In genomic region chr2:95159690-95160449, GRCh38 we compare ENCODE assay signal across 8 cellular contexts. TPM values are rescaled to one million over a fixed set of nuclear protein-coding genes. Genes with fewer than 3 reads are reported as not detected.
A peak's percentile ranks its signal among the peaks of the same experiment; 100 is the strongest.
DNase-seq lines count a peak whose midpoint lies in the region; ATAC-seq and TF ChIP-seq lines count a peak whose summit lies in the region.

Gene ZNF514, minus strand, starts transcription at chr2:95159848. Its CDS starts 6,595 bp downstream, at chr2:95153253.

- H3K4me1 ChIP-seq in Panc1 (ENCODE audit: control insufficient read depth, insufficient read depth, low read length): peaks cover 13% of the 10 kb centered on the region
- no peaks in the 10 kb centered on the region for H3K4me1 ChIP-seq in fibroblast of lung (ENCODE audit: control insufficient read depth, extremely low read depth, insufficient read depth, low read length)
- H3K4me1 ChIP-seq in naive thymus-derived CD4-positive, alpha-beta T cell (ENCODE audit: control insufficient read depth in 2 of 2, insufficient read depth in 2 of 2, low read length in 2 of 2): peaks cover 0 to 13% of the 10 kb centered on the region in 2 donors

- peaks cover 2% of the 10 kb centered on the region for H4K20me1 ChIP-seq in fibroblast of lung (ENCODE audit: control insufficient read depth, extremely low read depth, insufficient read depth, low read length)

- H3K36me3 Mint-ChIP-seq in activated T-helper 1 cell treated with anti-CD3 and anti-CD28 coated beads, Interleukin-12 subunit alpha, Interleukin-12 subunit beta, Interleukin-2, Interleukin-4 antibody, amounts not matched to agents 30 ng/mL and 10 ng/mL and 1 ng/mL, durations not matched to agents 14 hours and 24 hours and 36 hours (ENCODE audit: low read depth): peaks cover 14% of the 10 kb centered on the region
- peaks cover 15 to 30% (median 22%) of the 10 kb centered on the region in 5 donors for H3K36me3 Mint-ChIP-seq in naive thymus-derived CD4-positive, alpha-beta T cell
- H3K36me3 Mint-ChIP-seq in stimulated activated effector memory CD8-positive, alpha-beta T cell treated with anti-CD3 and anti-CD28 coated beads, Interleukin-12 subunit alpha, Interleukin-12 subunit beta, amount 100 ng/mL, for 72 hours: peaks cover 30% of the 10 kb centered on the region

- peaks cover 16% of the 10 kb centered on the region for H3K9me3 Mint-ChIP-seq in activated T-helper 1 cell treated with anti-CD3 and anti-CD28 coated beads, Interleukin-12 subunit alpha, Interleukin-12 subunit beta, Interleukin-2, Interleukin-4 antibody, amounts not matched to agents 30 ng/mL and 10 ng/mL and 1 ng/mL, durations not matched to agents 14 hours and 24 hours and 36 hours
- peaks cover 5 to 27% (median 10%) of the 10 kb centered on the region in 11 donors for H3K9me3 Mint-ChIP-seq in naive thymus-derived CD4-positive, alpha-beta T cell
- peaks cover 4% of the 10 kb centered on the region for H3K9me3 Mint-ChIP-seq in stimulated activated effector memory CD8-positive, alpha-beta T cell treated with anti-CD3 and anti-CD28 coated beads, Interleukin-12 subunit alpha, Interleukin-12 subunit beta, amount 100 ng/mL, for 72 hours

- TF ChIP-seq CTCF in GM20000 (IDR thresholded peaks at IDR 0.05; ENCODE audit: extremely low read depth, missing control alignments) (no peak), Panc1 (IDR thresholded peaks at IDR 0.05) (no peak), fibroblast of lung (conservative IDR thresholded peaks at IDR 0.05 in 1 of 2, IDR thresholded peaks at IDR 0.05 in 1 of 2; ENCODE audit: low read depth in 1 of 2, low read length in 2 of 2) (no peak)

- H3K9ac ChIP-seq in fibroblast of lung (ENCODE audit: insufficient read depth, low read length): peak within 1 kb of the TSS; percentile 59

- H2AFZ ChIP-seq in fibroblast of lung (ENCODE audit: low read length): peak within 1 kb of the TSS; percentile 80

- H3K27me3 ChIP-seq in Panc1 (ENCODE audit: control insufficient read depth, insufficient read depth, low read length): no peaks in the 10 kb centered on the region
- no peaks in the 10 kb centered on the region for H3K27me3 ChIP-seq in fibroblast of lung (ENCODE audit: control insufficient read depth, insufficient read depth, low read length)
- no peaks in the 10 kb centered on the region for H3K27me3 ChIP-seq in naive thymus-derived CD4-positive, alpha-beta T cell (ENCODE audit: control insufficient read depth in 2 of 2, insufficient read depth in 2 of 2, low read length in 2 of 2)

- peak; percentile 96 for ATAC-seq in Panc1
- peak; percentile 95 for ATAC-seq in naive thymus-derived CD4-positive, alpha-beta T cell
- ATAC-seq in stimulated activated effector memory CD8-positive, alpha-beta T cell treated with anti-CD3 and anti-CD28 coated beads, Interleukin-12 subunit alpha, Interleukin-12 subunit beta, amount 100 ng/mL, for 72 hours: peak; percentile 94

- H3K36me3 ChIP-seq in Panc1 (ENCODE audit: control insufficient read depth, insufficient read depth, low read length): no peaks in the 10 kb centered on the region; the same call in 1 of the 2 replicates
- H3K36me3 ChIP-seq in fibroblast of lung (ENCODE audit: control insufficient read depth, insufficient read depth, low read length): peaks cover 8% of the 10 kb centered on the region
- peaks cover 0 to 20% (median 0%) of the 10 kb centered on the region in 3 experiments for H3K36me3 ChIP-seq in naive thymus-derived CD4-positive, alpha-beta T cell (ENCODE audit: control insufficient read depth in 2 of 3, insufficient read depth in 3 of 3, low read length in 3 of 3)

- in situ Hi-C loops in Panc1 (cut with HindIII; ENCODE audit: low pct_unique_long_range_greater_than_20kb, low sequenced_read_pairs): no loop called here

- H3K79me2 ChIP-seq in fibroblast of lung (ENCODE audit: control insufficient read depth, insufficient read depth, low read length): no peaks in the 10 kb centered on the region

- intact Hi-C loops in Panc1 (cut with micrococcal nuclease; ENCODE audit: unreplicated experiment): no loop called here
- intact Hi-C loops in activated T-helper 1 cell treated with anti-CD3 and anti-CD28 coated beads, Interleukin-12 subunit alpha, Interleukin-12 subunit beta, Interleukin-2, Interleukin-4 antibody, amounts not matched to agents 30 ng/mL and 10 ng/mL and 1 ng/mL, durations not matched to agents 14 hours and 24 hours and 36 hours (cut with micrococcal nuclease): loop anchor here (1.0 to 10.0 kb wide), 3 partner anchors 38 to 137 kb away; no protein-coding TSS in a partner anchor
- intact Hi-C loops in naive thymus-derived CD4-positive, alpha-beta T cell (cut with micrococcal nuclease): loop anchor here (1.0 to 5.0 kb wide), 3 partner anchors 38 to 73 kb away; partner anchors contain the start of gene ZNF892 (in 2 of the 2)

- CTCF ChIA-PET in Panc1 (lab: Charles Lee): no interaction called here
- CTCF ChIA-PET in naive thymus-derived CD4-positive, alpha-beta T cell (lab: Charles Lee): interaction anchor here (0.8 to 2.1 kb wide), 3 partner anchors 38 to 136 kb away, joined by 3 to 10 read pairs (median 3); partner anchors contain the start of gene MRPS5

- no peaks in the 10 kb centered on the region for H3K27me3 Mint-ChIP-seq in activated T-helper 1 cell treated with anti-CD3 and anti-CD28 coated beads, Interleukin-12 subunit alpha, Interleukin-12 subunit beta, Interleukin-2, Interleukin-4 antibody, amounts not matched to agents 30 ng/mL and 10 ng/mL and 1 ng/mL, durations not matched to agents 14 hours and 24 hours and 36 hours (ENCODE audit: insufficient read depth)
- no peaks in the 10 kb centered on the region for H3K27me3 Mint-ChIP-seq in naive thymus-derived CD4-positive, alpha-beta T cell

- H3K4me1 Mint-ChIP-seq in activated T-helper 1 cell treated with anti-CD3 and anti-CD28 coated beads, Interleukin-12 subunit alpha, Interleukin-12 subunit beta, Interleukin-2, Interleukin-4 antibody, amounts not matched to agents 30 ng/mL and 10 ng/mL and 1 ng/mL, durations not matched to agents 14 hours and 24 hours and 36 hours (ENCODE audit: low read depth): peaks cover 39% of the 10 kb centered on the region
- peaks cover 12 to 34% (median 30%) of the 10 kb centered on the region in 7 donors for H3K4me1 Mint-ChIP-seq in naive thymus-derived CD4-positive, alpha-beta T cell
- H3K4me1 Mint-ChIP-seq in stimulated activated effector memory CD8-positive, alpha-beta T cell treated with anti-CD3 and anti-CD28 coated beads, Interleukin-12 subunit alpha, Interleukin-12 subunit beta, amount 100 ng/mL, for 72 hours: peaks cover 24% of the 10 kb centered on the region

- peak within 1 kb of the TSS; percentile 85 for H3K4me2 ChIP-seq in fibroblast of lung (ENCODE audit: extremely low read depth, insufficient read depth, low read length)

- peaks cover 34% of the 10 kb centered on the region for H3K9me3 ChIP-seq in Panc1 (ENCODE audit: control insufficient read depth, insufficient read depth, low read depth, low read length)
- H3K9me3 ChIP-seq in fibroblast of lung (ENCODE audit: control insufficient read depth, insufficient read depth, low read depth, low read length): no peaks in the 10 kb centered on the region
- H3K9me3 ChIP-seq in naive thymus-derived CD4-positive, alpha-beta T cell (ENCODE audit: control insufficient read depth in 2 of 3, low read length in 3 of 3): no peaks in the 10 kb centered on the region

- peak within 1 kb of the TSS; percentile 90 for H3K4me3 Mint-ChIP-seq in activated T-helper 1 cell treated with anti-CD3 and anti-CD28 coated beads, Interleukin-12 subunit alpha, Interleukin-12 subunit beta, Interleukin-2, Interleukin-4 antibody, amounts not matched to agents 30 ng/mL and 10 ng/mL and 1 ng/mL, durations not matched to agents 14 hours and 24 hours and 36 hours
- peak within 1 kb of the TSS; percentile 86 to 94 (median 90) for H3K4me3 Mint-ChIP-seq in naive thymus-derived CD4-positive, alpha-beta T cell
- peak within 1 kb of the TSS; percentile 78 for H3K4me3 Mint-ChIP-seq in stimulated activated effector memory CD8-positive, alpha-beta T cell treated with anti-CD3 and anti-CD28 coated beads, Interleukin-12 subunit alpha, Interleukin-12 subunit beta, amount 100 ng/mL, for 72 hours

- H3K27ac Mint-ChIP-seq in activated T-helper 1 cell treated with anti-CD3 and anti-CD28 coated beads, Interleukin-12 subunit alpha, Interleukin-12 subunit beta, Interleukin-2, Interleukin-4 antibody, amounts not matched to agents 30 ng/mL and 10 ng/mL and 1 ng/mL, durations not matched to agents 14 hours and 24 hours and 36 hours: peak within 1 kb of the TSS; percentile 91
- H3K27ac Mint-ChIP-seq in naive thymus-derived CD4-positive, alpha-beta T cell: peak within 1 kb of the TSS; percentile 82 to 94 (median 87)
- peak within 1 kb of the TSS; percentile 87 for H3K27ac Mint-ChIP-seq in stimulated activated effector memory CD8-positive, alpha-beta T cell treated with anti-CD3 and anti-CD28 coated beads, Interleukin-12 subunit alpha, Interleukin-12 subunit beta, amount 100 ng/mL, for 72 hours

- H3K27ac ChIP-seq in Panc1 (ENCODE audit: low read length) (peak within 1 kb of the TSS; percentile 84), fibroblast of lung (ENCODE audit: insufficient read depth, low read length) (peak within 1 kb of the TSS; percentile 46)
- peak within 1 kb of the TSS; percentile 75 for H3K27ac ChIP-seq in naive thymus-derived CD4-positive, alpha-beta T cell (ENCODE audit: low read depth, low read length)

- no TSS peak for BruUV-seq in Panc1 (replicated peaks; lab: Mats Ljungman, UMichigan)

- H3K4me3 ChIP-seq in Panc1 (ENCODE audit: low read depth in 2 of 2, low read length in 2 of 2): peak within 1 kb of the TSS; percentile 74
- H3K4me3 ChIP-seq in fibroblast of lung (replicated peaks in 1 of 4; ENCODE audit: control extremely low read depth in 1 of 4, insufficient read depth in 1 of 4, low read depth in 3 of 4, low read length in 4 of 4): peak within 1 kb of the TSS; percentile 58 to 81 (median 68)
- H3K4me3 ChIP-seq in naive thymus-derived CD4-positive, alpha-beta T cell (ENCODE audit: low read length): peak within 1 kb of the TSS; percentile 83

- POLR2A ChIA-PET in Panc1 (lab: Charles Lee): interaction anchor here (0.6 kb wide), 2 partner anchors 13 to 135 kb away, joined by 7 to 10 read pairs; partner anchors contain the start of gene MAL
- POLR2A ChIA-PET in naive thymus-derived CD4-positive, alpha-beta T cell (lab: Charles Lee): interaction anchor here (0.6 to 3.3 kb wide), 10 partner anchors 10 to 137 kb away, joined by 3 to 29 read pairs (median 4); partner anchors contain the start of gene MRPS5

- DNase-seq in CMK (ENCODE audit: low read depth): peak; percentile 33
- DNase-seq in GM20000 (ENCODE audit: low spot score): peak; percentile 92
- peak; percentile 63 for DNase-seq in HPDE6-E6E7 (ENCODE audit: extremely low spot score)
- DNase-seq in Panc1 (ENCODE audit: low read depth, low spot score): no peak
- peak; percentile 80 for DNase-seq in activated T-helper 1 cell treated with anti-CD3 and anti-CD28 coated beads, Interleukin-12 subunit alpha, Interleukin-12 subunit beta, Interleukin-2, Interleukin-4 antibody, amounts not matched to agents 30 ng/mL and 10 ng/mL and 1 ng/mL, durations not matched to agents 14 hours and 24 hours and 36 hours (ENCODE audit: low spot score)
- peak; percentile 70 to 76 for DNase-seq in fibroblast of lung (ENCODE audit: low read depth in 2 of 2)
- DNase-seq in naive thymus-derived CD4-positive, alpha-beta T cell: peak; percentile 69 to 85 (median 72)
- peak; percentile 73 to 82 for DNase-seq in stimulated activated effector memory CD8-positive, alpha-beta T cell treated with anti-CD3 and anti-CD28 coated beads, Interleukin-12 subunit alpha, Interleukin-12 subunit beta, amount 100 ng/mL, for 72 hours (ENCODE audit: low spot score in 2 of 2)

RNA-seq across cellular contexts. Expression of gene ZNF514, which starts in this region (rescaled TPM):
- total RNA-seq in Panc1 (2021; ENCODE audit: unreplicated experiment): 20.5 TPM
- 12.9 TPM for polyA plus RNA-seq in Panc1 (2012; ENCODE audit: insufficient read length)
- 9.9 and 10.1 TPM in 2 replicates for total RNA-seq in activated T-helper 1 cell treated with anti-CD3 and anti-CD28 coated beads, Interleukin-12 subunit alpha, Interleukin-12 subunit beta, Interleukin-2, Interleukin-4 antibody, amounts not matched to agents 30 ng/mL and 10 ng/mL and 1 ng/mL, durations not matched to agents 14 hours and 24 hours and 36 hours
- total RNA-seq in fibroblast of lung: 14.2 and 15.4 TPM in 2 replicates
- polyA plus RNA-seq in fibroblast of lung: 6.0 and 6.5 TPM in 2 replicates
- polyA plus RNA-seq in fibroblast of lung (2012): 5.3 and 5.7 TPM in 2 replicates
- 1.1 and 2.3 TPM in 2 replicates for polyA minus RNA-seq in fibroblast of lung (ENCODE audit: low replicate concordance)
- 10 to 100 TPM; 10.6 to 39.9 (median 16.6) TPM for total RNA-seq in naive thymus-derived CD4-positive, alpha-beta T cell
- 10 to 100 TPM in 1 of 2 donors, 1 to 10 TPM in 1; 6.6 to 11.2 TPM for polyA plus RNA-seq in naive thymus-derived CD4-positive, alpha-beta T cell
